In genomic region chr19:16441661-16442071, GRCh38 we compare ENCODE assay signal across 10 cellular contexts. TPM values are rescaled to one million over a fixed set of nuclear protein-coding genes. Genes with fewer than 3 reads are reported as not detected.
A peak's percentile ranks its signal among the peaks of the same experiment; 100 is the strongest.
DNase-seq lines count a peak whose midpoint lies in the region; ATAC-seq and TF ChIP-seq lines count a peak whose summit lies in the region.
"Had no signal": no experiment of that assay in that cellular context is flagged by ENCODE, and none has a peak within 500 bp of the region (broad histone marks: within the 10 kb centered on the region; RNA-seq: fewer than 3 reads in every experiment).

No MANE protein-coding gene starts in this region.

- no peak for ATAC-seq in GM21528 (IDR thresholded peaks at IDR 0.05; ENCODE audit: low FRiP score, unreplicated experiment)

- H3K27ac Mint-ChIP-seq in neural progenitor cell: peak overlapping the region; percentile 86

- H3K27me3 Mint-ChIP-seq in neural progenitor cell (ENCODE audit: insufficient read depth, low read depth): peaks cover 5% of the 10 kb centered on the region

- peaks cover 61% of the 10 kb centered on the region for H4K20me1 ChIP-seq in neural progenitor cell (ENCODE audit: low read depth)

- H3K9me3 ChIP-seq in neural progenitor cell (ENCODE audit: low read depth): no peaks in the 10 kb centered on the region

- no peaks in the 10 kb centered on the region for H3K27me3 ChIP-seq in neural progenitor cell

- no peak overlapping the region for H2AFZ ChIP-seq in neural progenitor cell (replicated peaks)

- H3K4me1 Mint-ChIP-seq in neural progenitor cell: peaks cover 37% of the 10 kb centered on the region

- H3K9ac ChIP-seq in neural progenitor cell: peak overlapping the region; percentile 23

- peaks cover 25% of the 10 kb centered on the region for H3K4me1 ChIP-seq in neural progenitor cell

- H3K27ac ChIP-seq in neural progenitor cell: peak overlapping the region; percentile 61

- no peaks in the 10 kb centered on the region for H3K9me3 Mint-ChIP-seq in neural progenitor cell

- peak; percentile 61 for DNase-seq in DMS 273 (lab: John Stamatoyannopoulos, UW; ENCODE audit: unreplicated experiment)
- no peak for DNase-seq in DMS 273 treated with DMSO at 0.1 percent for 48 hours (lab: John Stamatoyannopoulos, UW)
- peak; percentile 4 for DNase-seq in NCI-H1092 (lab: John Stamatoyannopoulos, UW)
- DNase-seq in cardiac fibroblast (ENCODE audit: low read depth in 2 of 2): peak in 1 of 2 donors; percentile 16
- DNase-seq in neural progenitor cell (ENCODE audit: low spot score): peak; percentile 77
- DNase-seq in GF-D8 (lab: John Stamatoyannopoulos, UW): no peak
- DNase-seq in occipital lobe (lab: John Stamatoyannopoulos, UW): no peak
- DNase-seq: left cardiac atrium had no signal

- no peaks in the 10 kb centered on the region for H3K36me3 ChIP-seq in neural progenitor cell

- peaks cover 65% of the 10 kb centered on the region for H3K79me2 ChIP-seq in neural progenitor cell (ENCODE audit: low read depth)

- peak overlapping the region; percentile 65 for H3K4me2 ChIP-seq in neural progenitor cell

- H3F3A ChIP-seq in neural progenitor cell (ENCODE audit: low read depth): peaks cover 18% of the 10 kb centered on the region

- H3K36me3 Mint-ChIP-seq in neural progenitor cell: peaks cover 15% of the 10 kb centered on the region

- H3K4me3 Mint-ChIP-seq in neural progenitor cell: no peak overlapping the region

- peak; percentile 49 for TF ChIP-seq CTCF in cardiac fibroblast (IDR thresholded peaks at IDR 0.05; ENCODE audit: low read depth, low read length)
- peak; percentile 76 for TF ChIP-seq CTCF in neural progenitor cell (IDR thresholded peaks at IDR 0.05)

- H3K4me3 ChIP-seq in cardiac fibroblast (replicated peaks in 1 of 2; ENCODE audit: low read depth in 2 of 2, low read length in 2 of 2) (no peak overlapping the region), neural progenitor cell (no peak overlapping the region)
- H3K4me3 ChIP-seq: SK-N-MC had no signal

RNA-seq across cellular contexts. Expression of gene EPS15L1, which starts 30.1 kb away (rescaled TPM):
- 15.8 and 24.4 TPM in 2 replicates for total RNA-seq in neural progenitor cell (ENCODE audit: low replicate concordance)
- 11.4 TPM for total RNA-seq in occipital lobe

RNA-seq across cellular contexts. Expression of gene CALR3, which starts 54.3 kb away (rescaled TPM):
- total RNA-seq in neural progenitor cell (ENCODE audit: low replicate concordance) (0.09 and 2.0 TPM in 2 replicates), occipital lobe (not detected)
- total RNA-seq: left cardiac atrium had no signal

RNA-seq across cellular contexts. Expression of gene C19orf44, which starts 54.5 kb away (rescaled TPM):
- total RNA-seq in neural progenitor cell (ENCODE audit: low replicate concordance): 10.9 and 13.2 TPM in 2 replicates
- total RNA-seq in occipital lobe: 2.8 TPM

Comparison
In these comparisons a context has a peak if more than half of its experiments do, and no peak if none do; other contexts are left out.
1. DNase-seq: peak in DMS 273 (single experiment), NCI-H1092 (single experiment) and neural progenitor cell (single experiment); none in DMS 273 treated with DMSO at 0.1 percent for 48 hours (single experiment), GF-D8 (single experiment) and occipital lobe (single experiment).